ENCODE assay signal across 8 cellular contexts in genomic region chr9:71768388-71769174, GRCh38. TPM values are rescaled to one million over a fixed set of nuclear protein-coding genes. Genes with fewer than 3 reads are reported as not detected.
A peak's percentile ranks its signal among the peaks of the same experiment; 100 is the strongest.
DNase-seq lines count a peak whose midpoint lies in the region; ATAC-seq lines count a peak whose summit lies in the region.

Gene CEMIP2, minus strand, starts transcription at chr9:71768513. Its CDS starts 18,140 bp downstream, at chr9:71750373.

- ATAC-seq in GM19372 (IDR thresholded peaks at IDR 0.05; ENCODE audit: low read depth, unreplicated experiment) (peak; percentile 59), HG03521 (IDR thresholded peaks at IDR 0.05; ENCODE audit: unreplicated experiment) (peak; percentile 77)

- peaks cover 0 to 17% of the 10 kb centered on the region in 2 donors for H3K36me3 Mint-ChIP-seq in CD4-positive, alpha-beta memory T cell

- POLR2A ChIA-PET in CD4-positive, alpha-beta memory T cell (lab: Charles Lee; ENCODE audit: partially characterized antibody): interaction anchor here (0.8 to 5.5 kb wide), 22 partner anchors 9 to 596 kb away, joined by 3 to 188 read pairs (median 6); partner anchors contain the start of genes ABHD17B, C9orf85 and ZFAND5

- no peaks in the 10 kb centered on the region for H3K27me3 Mint-ChIP-seq in CD4-positive, alpha-beta memory T cell

- peak within 1 kb of the TSS; percentile 97 to 99 (median 98) for H3K27ac Mint-ChIP-seq in CD4-positive, alpha-beta memory T cell

- H3K4me3 ChIP-seq in CD4-positive, alpha-beta memory T cell (ENCODE audit: low read length in 2 of 2): peak within 1 kb of the TSS; percentile 82 to 86

- H3K4me1 Mint-ChIP-seq in CD4-positive, alpha-beta memory T cell: peaks cover 32 to 56% (median 38%) of the 10 kb centered on the region in 4 donors

- peaks cover 42% of the 10 kb centered on the region for H3K4me1 ChIP-seq in CD4-positive, alpha-beta memory T cell (ENCODE audit: insufficient read depth, low read length)

- no peaks in the 10 kb centered on the region for H3K27me3 ChIP-seq in CD4-positive, alpha-beta memory T cell (ENCODE audit: insufficient read depth, low read length)

- CTCF ChIA-PET in CD4-positive, alpha-beta memory T cell (lab: Charles Lee; ENCODE audit: partially characterized antibody): interaction anchor here (0.8 to 9.4 kb wide), 23 partner anchors 12 to 512 kb away, joined by 3 to 106 read pairs (median 4); no protein-coding TSS in a partner anchor

- peak within 1 kb of the TSS; percentile 87 for H3K27ac ChIP-seq in CD4-positive, alpha-beta memory T cell (ENCODE audit: low read depth, low read length)

- intact Hi-C loops in CD4-positive, alpha-beta memory T cell (cut with micrococcal nuclease): loop anchor here (1.0 to 5.0 kb wide), 13 partner anchors 15 to 1356 kb away; partner anchors contain the start of genes ABHD17B, C9orf85, KLF9 and ZFAND5

- peak; percentile 87 to 92 (median 90) for DNase-seq in CD4-positive, alpha-beta memory T cell
- DNase-seq in NCI-H82 treated with DMSO at 0.1 percent for 48 hours (lab: John Stamatoyannopoulos, UW; ENCODE audit: unreplicated experiment): peak; percentile 45
- peak; percentile 92 for DNase-seq in activated CD8-positive, alpha-beta memory T cell treated with anti-CD3 and anti-CD28 coated beads for 24 hours
- DNase-seq in effector CD4-positive, alpha-beta T cell: peak; percentile 81
- DNase-seq in lung microvascular endothelial cell (ENCODE audit: low read depth in 2 of 2): peak; percentile 92 to 93
- DNase-seq in stimulated activated CD4-positive, alpha-beta T cell treated with anti-CD3 and anti-CD28 coated beads, TNF-alpha, amount 100 ng/mL, for 48 hours (ENCODE audit: low read depth in 3 of 3): peak; percentile 68 to 84 (median 83)

- H3K4me3 Mint-ChIP-seq in CD4-positive, alpha-beta memory T cell: peak within 1 kb of the TSS; percentile 95 to 99 (median 97)

- H3K36me3 ChIP-seq in CD4-positive, alpha-beta memory T cell (ENCODE audit: insufficient read depth, low read length): no peaks in the 10 kb centered on the region

- no peaks in the 10 kb centered on the region for H3K9me3 ChIP-seq in CD4-positive, alpha-beta memory T cell (ENCODE audit: control insufficient read depth in 1 of 2, low read length in 2 of 2)

- peaks cover 0 to 2% (median 0%) of the 10 kb centered on the region in 8 donors for H3K9me3 Mint-ChIP-seq in CD4-positive, alpha-beta memory T cell

RNA-seq across cellular contexts. Expression of gene CEMIP2, which starts in this region (rescaled TPM):
- 10 to 100 TPM; 85.8 to 89.4 TPM for total RNA-seq in CD4-positive, alpha-beta memory T cell
- polyA plus RNA-seq in CD4-positive, alpha-beta memory T cell: 10 to 100 TPM; 10.0 to 15.6 TPM
- total RNA-seq in lung microvascular endothelial cell: 340 and 660 TPM in 2 replicates

Comparison
In these comparisons a context has a peak if more than half of its experiments do, and no peak if none do; other contexts are left out.
1. Peak in every context shown above with its lines: DNase-seq, ATAC-seq, H3K4me3 ChIP-seq and H3K27ac ChIP-seq.